ENCODE assay signal across 18 cellular contexts in the genomic region with DNA sequence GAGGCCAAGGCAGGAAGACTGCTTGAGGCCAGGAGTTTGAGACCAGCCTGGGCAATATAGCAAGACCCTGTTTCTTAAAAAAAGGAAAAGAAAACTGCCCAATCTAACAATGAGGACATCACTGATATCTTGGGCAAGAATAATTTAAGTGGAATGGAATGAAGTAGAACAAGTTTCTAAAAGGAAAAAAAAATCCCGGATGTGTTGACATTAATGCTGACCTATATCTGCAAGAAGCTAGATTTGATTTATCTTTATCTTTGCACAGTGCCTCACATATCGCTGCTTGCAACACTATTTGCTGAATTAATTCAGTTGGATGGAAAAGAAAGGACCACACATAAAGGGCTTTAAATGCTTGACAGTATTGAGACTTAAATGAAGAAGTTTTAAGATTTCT. TPM values are rescaled to one million over a fixed set of nuclear protein-coding genes. Genes with fewer than 3 reads are reported as not detected.
A peak's percentile ranks its signal among the peaks of the same experiment; 100 is the strongest.
DNase-seq lines count a peak whose midpoint lies in the region; ATAC-seq and TF ChIP-seq lines count a peak whose summit lies in the region.
"Had no signal": no experiment of that assay in that cellular context is flagged by ENCODE, and none has a peak within 500 bp of the region (broad histone marks: within the 10 kb centered on the region; RNA-seq: fewer than 3 reads in every experiment).

No MANE protein-coding gene starts in this region.

- H3K9me3 ChIP-seq in IMR-90 (ENCODE audit: control insufficient read depth, insufficient read depth, low read length) (no peaks in the 10 kb centered on the region), ascending aorta (no peaks in the 10 kb centered on the region)
- H3K9me3 ChIP-seq: right lobe of liver had no signal

- H3K27me3 Mint-ChIP-seq in stimulated activated naive B cell treated with anti-CD40 and anti-IgM and Interleukin-4, amounts not matched to agents 10 μg/mL and 1 μg/mL and 100 μg/mL, for 72 hours = no peaks in the 10 kb centered on the region
- H3K27me3 Mint-ChIP-seq: activated CD4-positive, alpha-beta memory T cell treated with anti-CD3 and anti-CD28 coated beads, Interleukin-2, amount 10 ng/mL, durations not matched to agents 7 days and 5 days; brain; CD4-positive, alpha-beta T cell; effector memory CD8-positive, alpha-beta T cell had no signal

- no peak overlapping the region for H3K9ac ChIP-seq in IMR-90 (ENCODE audit: low read depth, low read length)

- H2BK15ac ChIP-seq in IMR-90 (ENCODE audit: low read depth, low read length) = no peak overlapping the region

- peak; percentile 47 for DNase-seq in IMR-90
- no peak for DNase-seq in ascending aorta (ENCODE audit: low spot score in 2 of 2)
- peak; percentile 46 for DNase-seq in fibroblast of villous mesenchyme (ENCODE audit: low read depth)
- DNase-seq in stimulated activated naive B cell treated with anti-CD40 and anti-IgM and Interleukin-4, amounts not matched to agents 10 μg/mL and 1 μg/mL and 100 μg/mL, for 72 hours = no peak
- DNase-seq in SHP77 treated with DMSO at 0.1 percent for 48 hours (lab: John Stamatoyannopoulos, UW) = no peak
- DNase-seq in left lobe of liver (ENCODE audit: low spot score) = no peak
- DNase-seq in activated T-cell treated with anti-CD3 and anti-CD28 coated beads, Interleukin-2, amount 50 U/mL, for 48 hours = no peak
- DNase-seq: activated CD4-positive, alpha-beta memory T cell treated with anti-CD3 and anti-CD28 coated beads, Interleukin-2, amount 10 ng/mL, durations not matched to agents 7 days and 5 days; CD4-positive, alpha-beta T cell; effector memory CD8-positive, alpha-beta T cell; NCI-H146; NCI-H524; nephron progenitor cell; right lobe of liver; stimulated activated naive CD4-positive, alpha-beta T cell treated with Interleukin-2 at 50 U/mL for 16 hours had no signal

- TF ChIP-seq CTCF in IMR-90 (conservative IDR thresholded peaks at IDR 0.05; ENCODE audit: low read depth, low read length) = no peak
- TF ChIP-seq CTCF in ascending aorta (IDR thresholded peaks at IDR 0.05) = no peak
- no peak for TF ChIP-seq CTCF in fibroblast of villous mesenchyme (IDR thresholded peaks at IDR 0.05; ENCODE audit: insufficient read depth, low read depth, low read length)

- peaks cover 42 to 72% of the 10 kb centered on the region in 2 donors for H3K4me1 Mint-ChIP-seq in stimulated activated naive B cell treated with anti-CD40 and anti-IgM and Interleukin-4, amounts not matched to agents 10 μg/mL and 1 μg/mL and 100 μg/mL, for 72 hours

- intact Hi-C loops in IMR-90 (cut with micrococcal nuclease) = loop anchor here (2.0 kb wide), 1 partner anchor 17 kb away; no protein-coding TSS in a partner anchor
- intact Hi-C loops in ascending aorta (cut with DNase I) = loop anchor here (5.0 kb wide), 1 partner anchor 44 kb away; no protein-coding TSS in a partner anchor

- H4K20me1 ChIP-seq in IMR-90 (ENCODE audit: insufficient read depth, low read length) = no peaks in the 10 kb centered on the region

- H2BK120ac ChIP-seq in IMR-90 (ENCODE audit: low read depth, low read length) = peak overlapping the region; percentile 82

- dilution Hi-C loops in IMR-90 (cut with HindIII; ENCODE audit: low sequenced_read_pairs, unreplicated experiment) = no loop called here

- peak overlapping the region; percentile 56 for H2BK5ac ChIP-seq in IMR-90 (ENCODE audit: low read depth, low read length, poor library complexity, severe bottlenecking)

- in situ Hi-C loops in IMR-90 (cut with MboI; ENCODE audit: low sequenced_read_pairs) = no loop called here

- peak overlapping the region; percentile 51; the same call in 1 of the 2 replicates for H3K14ac ChIP-seq in IMR-90 (replicated peaks; ENCODE audit: low read depth, low read length)

- no peaks in the 10 kb centered on the region; the same call in 1 of the 2 replicates for H3K9me1 ChIP-seq in IMR-90 (ENCODE audit: insufficient read depth, low read length)

- H3K36me3 ChIP-seq in IMR-90 (ENCODE audit: control insufficient read depth, insufficient read depth, low read length) (no peaks in the 10 kb centered on the region), ascending aorta (no peaks in the 10 kb centered on the region)
- H3K36me3 ChIP-seq: right lobe of liver had no signal

- H3K4me3 ChIP-seq in IMR-90 (ENCODE audit: insufficient read depth, low read depth, low read length) (no peak overlapping the region), ascending aorta (no peak overlapping the region), fibroblast of villous mesenchyme (ENCODE audit: low read depth, low read length) (no peak overlapping the region)
- H3K4me3 ChIP-seq: K562, right lobe of liver had no signal

- ATAC-seq in IMR-90 (ENCODE audit: low read depth) (peak; percentile 33), left lobe of liver (no peak), HG02852 (IDR thresholded peaks at IDR 0.05; ENCODE audit: unreplicated experiment) (no peak)
- no peak for ATAC-seq in stimulated activated naive B cell treated with anti-CD40 and anti-IgM and Interleukin-4, amounts not matched to agents 10 μg/mL and 1 μg/mL and 100 μg/mL, for 72 hours (replicated peaks)
- ATAC-seq: effector memory CD8-positive, alpha-beta T cell; K562; right lobe of liver had no signal

- H4K8ac ChIP-seq in IMR-90 (ENCODE audit: low read depth in 2 of 2, low read length in 2 of 2) = no peak overlapping the region

- peak overlapping the region; percentile 61; the same call in 1 of the 2 replicates for H3K27ac ChIP-seq in IMR-90 (ENCODE audit: insufficient read depth, low read length)
- peak overlapping the region; percentile 48 to 51 for H3K27ac ChIP-seq in ascending aorta

- H3K79me1 ChIP-seq in IMR-90 (ENCODE audit: low read depth in 1 of 2, low read length in 2 of 2) = peaks cover 8 to 21% of the 10 kb centered on the region in 2 experiments; a peak in 3 of 4 replicates

- no CpG with 5 or more reads among the region's 2 CpGs for WGBS in IMR-90 (ENCODE audit: extremely low coverage in 2 of 2, insufficient read length in 1 of 2), 2 experiments

- no peak overlapping the region for H3K56ac ChIP-seq in IMR-90 (ENCODE audit: extremely low read depth, insufficient read depth, low read length)

- peak overlapping the region; percentile 47; the same call in 1 of the 2 replicates for H2BK20ac ChIP-seq in IMR-90 (ENCODE audit: low read depth, low read length)

- H3K4me1 ChIP-seq in IMR-90 (ENCODE audit: control insufficient read depth, insufficient read depth, low read length) (peaks cover 11% of the 10 kb centered on the region), ascending aorta (peaks cover 3 to 33% of the 10 kb centered on the region in 2 donors)

- H3K4ac ChIP-seq in IMR-90 (ENCODE audit: low read depth, low read length) = no peak overlapping the region

- H3K27ac Mint-ChIP-seq in stimulated activated naive B cell treated with anti-CD40 and anti-IgM and Interleukin-4, amounts not matched to agents 10 μg/mL and 1 μg/mL and 100 μg/mL, for 72 hours = peak overlapping the region; percentile 44
- H3K27ac Mint-ChIP-seq: activated CD4-positive, alpha-beta memory T cell treated with anti-CD3 and anti-CD28 coated beads, Interleukin-2, amount 10 ng/mL, durations not matched to agents 7 days and 5 days; CD4-positive, alpha-beta T cell; nephron progenitor cell had no signal

- peak overlapping the region; percentile 74; the same call in 1 of the 2 replicates for H3K18ac ChIP-seq in IMR-90 (ENCODE audit: low read depth, low read length)

- H2AK9ac ChIP-seq in IMR-90 (replicated peaks; ENCODE audit: low read depth, low read length, poor library complexity) = no peak overlapping the region

- no peak overlapping the region for H2AFZ ChIP-seq in IMR-90 (replicated peaks; ENCODE audit: low read length, poor library complexity)

- TF ChIP-seq RAD21 in IMR-90 (IDR thresholded peaks at IDR 0.05; ENCODE audit: low read length) = no peak

- peak overlapping the region in 1 of 2 donors; percentile 6 for H3K4me3 Mint-ChIP-seq in stimulated activated naive B cell treated with anti-CD40 and anti-IgM and Interleukin-4, amounts not matched to agents 10 μg/mL and 1 μg/mL and 100 μg/mL, for 72 hours
- H3K4me3 Mint-ChIP-seq: activated CD4-positive, alpha-beta memory T cell treated with anti-CD3 and anti-CD28 coated beads, Interleukin-2, amount 10 ng/mL, durations not matched to agents 7 days and 5 days; CD4-positive, alpha-beta T cell; effector memory CD8-positive, alpha-beta T cell; nephron progenitor cell had no signal

- no peak overlapping the region for H2AK5ac ChIP-seq in IMR-90 (ENCODE audit: low read depth, low read length)

- no peak overlapping the region; the same call in 1 of the 2 replicates for H4K5ac ChIP-seq in IMR-90 (ENCODE audit: low read depth, low read length)

- H3K23ac ChIP-seq in IMR-90 (ENCODE audit: low read depth, low read length) = no peak overlapping the region; the same call in 1 of the 2 replicates

- CTCF ChIA-PET in IMR-90 (lab: Yijun Ruan, JAX) = no interaction called here

- H3K4me2 ChIP-seq in IMR-90 (ENCODE audit: low read depth, low read length) = no peak overlapping the region

- POLR2A ChIA-PET in IMR-90 (lab: Charles Lee; ENCODE audit: unreplicated experiment) = no interaction called here

- BruUV-seq in IMR-90 (replicated peaks; lab: Mats Ljungman, UMichigan) = no TSS peak

- no peaks in the 10 kb centered on the region for H3K9me3 Mint-ChIP-seq in stimulated activated naive B cell treated with anti-CD40 and anti-IgM and Interleukin-4, amounts not matched to agents 10 μg/mL and 1 μg/mL and 100 μg/mL, for 72 hours
- H3K9me3 Mint-ChIP-seq: activated CD4-positive, alpha-beta memory T cell treated with anti-CD3 and anti-CD28 coated beads, Interleukin-2, amount 10 ng/mL, durations not matched to agents 7 days and 5 days; brain; CD4-positive, alpha-beta T cell; effector memory CD8-positive, alpha-beta T cell; nephron progenitor cell had no signal

- no peak for TF ChIP-seq POLR2A in IMR-90 (IDR thresholded peaks at IDR 0.05; ENCODE audit: low read depth, low read length)

- no peak overlapping the region for H4K91ac ChIP-seq in IMR-90 (ENCODE audit: insufficient read depth, low read depth, low read length)

- peaks cover 20 to 30% of the 10 kb centered on the region in 2 donors for H3K36me3 Mint-ChIP-seq in stimulated activated naive B cell treated with anti-CD40 and anti-IgM and Interleukin-4, amounts not matched to agents 10 μg/mL and 1 μg/mL and 100 μg/mL, for 72 hours
- H3K36me3 Mint-ChIP-seq: brain had no signal

- no peaks in the 10 kb centered on the region for H3K27me3 ChIP-seq in IMR-90 (ENCODE audit: control insufficient read depth, insufficient read depth, low read length)
- H3K27me3 ChIP-seq in ascending aorta = no peaks in the 10 kb centered on the region
- H3K27me3 ChIP-seq: right lobe of liver had no signal

TF ChIP-seq in IMR-90, 13 proteins besides CTCF, POLR2A, EP300 and RAD21 (continues in another document):
- TF ChIP-seq BHLHE40 (IDR thresholded peaks at IDR 0.05; ENCODE audit: low read depth, low read length) (no peak), CEBPB (IDR thresholded peaks at IDR 0.05; ENCODE audit: low read depth, low read length) (0 out of 2 replicates have a peak, but pooled peaks have one; percentile 1), FOS (IDR thresholded peaks at IDR 0.05; ENCODE audit: low read depth, low read length) (no peak)

RNA-seq across cellular contexts. Expression of gene DIPK1A, which starts 27.8 kb away (rescaled TPM):
- total RNA-seq in IMR-90 (2012; rRNA removed) (4.7 and 7.5 TPM in 2 replicates), ascending aorta (7.0 TPM), fibroblast of villous mesenchyme (19.0 and 39.3 TPM in 2 replicates), left lobe of liver (10.7 TPM)
- 4.5 and 5.7 TPM in 2 replicates for polyA plus RNA-seq in IMR-90 (2012; rRNA removed)
- 1.0 and 1.4 TPM in 2 replicates for polyA plus RNA-seq in IMR-90 (2012; cell fraction: cytosol; rRNA removed)
- 0.16 and 2.9 TPM in 2 replicates for polyA plus RNA-seq in IMR-90 (2012; cell fraction: nucleus; rRNA removed; ENCODE audit: low replicate concordance)

Comparison
In these comparisons a context has a peak if more than half of its experiments do, and no peak if none do; other contexts are left out.
1. DNase-seq: peak in IMR-90 (single experiment) and fibroblast of villous mesenchyme (single experiment); none in ascending aorta (0 of 2), stimulated activated naive B cell treated with anti-CD40 and anti-IgM and Interleukin-4, amounts not matched to agents 10 μg/mL and 1 μg/mL and 100 μg/mL, for 72 hours (single experiment), SHP77 treated with DMSO at 0.1 percent for 48 hours (single experiment), left lobe of liver (single experiment) and activated T-cell treated with anti-CD3 and anti-CD28 coated beads, Interleukin-2, amount 50 U/mL, for 48 hours (0 of 2).